In genomic region chr10:91105269-91105668, GRCh38 we compare ENCODE assay signal across 16 cellular contexts.
DNase-seq lines count a peak whose midpoint lies in the region; ATAC-seq, FAIRE-seq and TF ChIP-seq lines count a peak whose summit lies in the region.
"Had no signal": no experiment of that assay in that cellular context is flagged by ENCODE, and none has a peak within 500 bp of the region (broad histone marks: within the 10 kb centered on the region; RNA-seq: fewer than 3 reads in every experiment).

No MANE protein-coding gene starts in this region.

- peak; percentile 9 for ATAC-seq in GM19455 (IDR thresholded peaks at IDR 0.05; ENCODE audit: unreplicated experiment)
- no peak for ATAC-seq in mucosa of descending colon
- ATAC-seq in upper lobe of right lung, result no peak
- ATAC-seq: HCT116 had no signal

- DNase-seq in GM12891 (ENCODE audit: insufficient read length, low spot score), result no peak
- DNase-seq in nephron progenitor cell, result no peak
- DNase-seq in mucosa of descending colon, result no peak
- DNase-seq in effector memory CD4-positive, alpha-beta T cell, result no peak
- no peak for DNase-seq in upper lobe of right lung
- DNase-seq in left ventricle myocardium inferior, result no peak
- DNase-seq: ACHN; C1 segment of cervical spinal cord; Calu3; CD4-positive, alpha-beta T cell; DMS 273 treated with DMSO at 0.1 percent for 48 hours; GM23248 had no signal

- peaks cover 24% of the 10 kb centered on the region for H3K4me1 ChIP-seq in OCI-LY3 (ENCODE audit: low read length)
- no peaks in the 10 kb centered on the region for H3K4me1 ChIP-seq in mucosa of descending colon (ENCODE audit: low read depth)
- H3K4me1 ChIP-seq in effector memory CD4-positive, alpha-beta T cell (ENCODE audit: control insufficient read depth, insufficient read depth, low read length, poor library complexity, severe bottlenecking), result no peaks in the 10 kb centered on the region
- H3K4me1 ChIP-seq in upper lobe of right lung, result no peaks in the 10 kb centered on the region
- H3K4me1 ChIP-seq in left ventricle myocardium inferior, result peaks cover 14% of the 10 kb centered on the region

- H3K9me3 ChIP-seq in OCI-LY3 (ENCODE audit: insufficient read depth, low read length) (no peaks in the 10 kb centered on the region), mucosa of descending colon (no peaks in the 10 kb centered on the region), upper lobe of right lung (no peaks in the 10 kb centered on the region), left ventricle myocardium inferior (replicated peaks) (peaks cover 6% of the 10 kb centered on the region)
- H3K9me3 ChIP-seq in effector memory CD4-positive, alpha-beta T cell (ENCODE audit: control insufficient read depth, low read length), result no peaks in the 10 kb centered on the region

- peak overlapping the region; percentile 33; the same call in 1 of the 2 replicates for H2AFZ ChIP-seq in OCI-LY3 (ENCODE audit: low read depth, low read length)
- H2AFZ ChIP-seq: GM23248 had no signal

- H3K4me3 ChIP-seq in OCI-LY3 (ENCODE audit: low read length) (peak overlapping the region; percentile 44), mucosa of descending colon (no peak overlapping the region), upper lobe of right lung (no peak overlapping the region), left ventricle myocardium inferior (no peak overlapping the region)
- H3K4me3 ChIP-seq in effector memory CD4-positive, alpha-beta T cell (ENCODE audit: insufficient read depth, low read depth, low read length, poor library complexity, severe bottlenecking), result no peak overlapping the region
- H3K4me3 ChIP-seq: GM23248 had no signal

- H3K9ac ChIP-seq in OCI-LY3 (ENCODE audit: low read length), result 0 out of 2 replicates have a peak overlapping the region, but pooled peaks have one; percentile 17
- H3K9ac ChIP-seq: GM23248 had no signal

- FAIRE-seq in GM12891 (lab: Jason Lieb, UNC), result peak; percentile 86
- FAIRE-seq: H54 had no signal

- intact Hi-C loops in mucosa of descending colon (cut with DNase I, micrococcal nuclease) (no loop called here), upper lobe of right lung (cut with DNase I) (no loop called here), left ventricle myocardium inferior (cut with micrococcal nuclease) (no loop called here)

- no peaks in the 10 kb centered on the region for H3K36me3 Mint-ChIP-seq in nephron progenitor cell (ENCODE audit: low read depth)

- no peak overlapping the region for H3K4me3 Mint-ChIP-seq in nephron progenitor cell
- H3K4me3 Mint-ChIP-seq: CD4-positive, alpha-beta T cell had no signal

- TF ChIP-seq CTCF in OCI-LY3 (IDR thresholded peaks at IDR 0.05; ENCODE audit: low read depth, low read length) (no peak), nephron progenitor cell (IDR thresholded peaks at IDR 0.05) (no peak), mucosa of descending colon (IDR thresholded peaks at IDR 0.05) (no peak), upper lobe of right lung (IDR thresholded peaks at IDR 0.05) (no peak), left ventricle myocardium inferior (IDR thresholded peaks at IDR 0.05; ENCODE audit: borderline replicate concordance) (no peak)

- H3K27ac ChIP-seq in OCI-LY3 (ENCODE audit: low read length), result peak overlapping the region; percentile 50
- no peak overlapping the region for H3K27ac ChIP-seq in effector memory CD4-positive, alpha-beta T cell (ENCODE audit: insufficient read depth, low read length, poor library complexity, severe bottlenecking)
- H3K27ac ChIP-seq in upper lobe of right lung, result no peak overlapping the region
- no peak overlapping the region for H3K27ac ChIP-seq in left ventricle myocardium inferior (replicated peaks)
- H3K27ac ChIP-seq: GM23248 had no signal

- peaks cover 36% of the 10 kb centered on the region for H3K4me1 Mint-ChIP-seq in nephron progenitor cell

- H3K79me2 ChIP-seq in OCI-LY3 (ENCODE audit: low read length), result no peaks in the 10 kb centered on the region

- H3K27me3 ChIP-seq in OCI-LY3 (ENCODE audit: low read depth, low read length) (no peaks in the 10 kb centered on the region), upper lobe of right lung (no peaks in the 10 kb centered on the region), left ventricle myocardium inferior (ENCODE audit: low read depth) (no peaks in the 10 kb centered on the region)
- H3K27me3 ChIP-seq in effector memory CD4-positive, alpha-beta T cell (replicated peaks; ENCODE audit: control insufficient read depth, insufficient read depth, low read length, poor library complexity, severe bottlenecking), result no peaks in the 10 kb centered on the region

- H3K27me3 Mint-ChIP-seq in nephron progenitor cell (ENCODE audit: low read depth, poor library complexity), result peaks cover 6% of the 10 kb centered on the region
- H3K27me3 Mint-ChIP-seq: CD4-positive, alpha-beta T cell had no signal

- H3K27ac Mint-ChIP-seq in nephron progenitor cell, result peak overlapping the region; percentile 40
- H3K27ac Mint-ChIP-seq: CD4-positive, alpha-beta T cell had no signal

- TF ChIP-seq POLR2A in GM12891 (IDR thresholded peaks at IDR 0.05; ENCODE audit: low read depth, low read length), result no peak

- no peaks in the 10 kb centered on the region for H4K20me1 ChIP-seq in OCI-LY3 (ENCODE audit: insufficient read depth, low read length)

- H3K36me3 ChIP-seq in OCI-LY3 (replicated peaks; ENCODE audit: low read depth, low read length) (no peaks in the 10 kb centered on the region), mucosa of descending colon (ENCODE audit: low read depth) (no peaks in the 10 kb centered on the region), upper lobe of right lung (no peaks in the 10 kb centered on the region), left ventricle myocardium inferior (no peaks in the 10 kb centered on the region)
- H3K36me3 ChIP-seq in effector memory CD4-positive, alpha-beta T cell (ENCODE audit: control insufficient read depth, insufficient read depth, low read length), result no peaks in the 10 kb centered on the region

- peak overlapping the region; percentile 85 for H3K4me2 ChIP-seq in OCI-LY3 (ENCODE audit: low read length)

- peaks cover 18% of the 10 kb centered on the region for H3K9me3 Mint-ChIP-seq in nephron progenitor cell
- H3K9me3 Mint-ChIP-seq: CD4-positive, alpha-beta T cell had no signal

TF ChIP-seq in GM12891, 5 proteins besides CTCF, POLR2A, EP300 and RAD21:
- TF ChIP-seq POU2F2 (IDR thresholded peaks at IDR 0.05; ENCODE audit: low read depth, low read length) (no peak), POLR2AphosphoS5 (IDR thresholded peaks at IDR 0.05; ENCODE audit: low read depth, low read length) (no peak), SPI1 (IDR thresholded peaks at IDR 0.05; ENCODE audit: low read depth, low read length) (peak; percentile 57)
TF ChIP-seq in GM12891: peak in this region for 1.
